In the genomic region with DNA sequence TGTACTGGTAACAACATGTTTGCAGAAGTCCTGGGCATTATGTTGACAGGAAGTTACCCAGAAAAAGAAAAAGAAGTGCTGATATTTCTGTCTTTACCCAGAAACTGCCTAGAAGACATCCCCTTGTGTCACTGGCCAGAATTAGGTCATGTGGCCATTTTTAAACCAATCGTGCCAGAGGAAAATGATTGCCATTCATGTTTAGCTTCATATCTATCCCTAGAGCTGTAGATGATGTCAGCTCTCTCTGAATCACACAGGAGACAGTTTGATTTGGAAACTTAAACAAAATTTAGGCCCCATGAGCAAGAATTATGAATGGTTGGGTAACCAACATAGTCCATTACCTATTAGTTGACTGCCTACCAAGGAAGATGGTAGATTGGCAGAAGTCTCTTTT, we compare ENCODE assay signal across 12 cellular contexts. TPM values are rescaled to one million over a fixed set of nuclear protein-coding genes. Genes with fewer than 3 reads are reported as not detected.
DNase-seq lines count a peak whose midpoint lies in the region; ATAC-seq and TF ChIP-seq lines count a peak whose summit lies in the region.
"Had no signal": no experiment of that assay in that cellular context is flagged by ENCODE, and none has a peak within 500 bp of the region (broad histone marks: within the 10 kb centered on the region; RNA-seq: fewer than 3 reads in every experiment).

No MANE protein-coding gene starts in this region.

- no peaks in the 10 kb centered on the region for H3K27me3 Mint-ChIP-seq in MCF 10A (ENCODE audit: insufficient read depth, unreplicated experiment)
- H3K27me3 Mint-ChIP-seq in activated T-helper 1 cell treated with anti-CD3 and anti-CD28 coated beads, Interleukin-12 subunit alpha, Interleukin-12 subunit beta, Interleukin-2, Interleukin-4 antibody, amounts not matched to agents 30 ng/mL and 10 ng/mL and 1 ng/mL, durations not matched to agents 14 hours and 24 hours and 36 hours (ENCODE audit: insufficient read depth), result peaks cover 10% of the 10 kb centered on the region

- H3K27ac ChIP-seq in breast epithelium (no peak overlapping the region), RWPE2 (ENCODE audit: poor library complexity, severe bottlenecking) (peak overlapping the region; percentile 8)
- H3K27ac ChIP-seq: 22Rv1, HL-60 had no signal

- CTCF ChIA-PET in MCF 10A (lab: Yijun Ruan, JAX), result interaction anchor here (0.8 to 5.2 kb wide), 2 partner anchors 19 to 36 kb away, joined by 3 to 33 read pairs; no protein-coding TSS in a partner anchor

- no peak overlapping the region for H3K4me3 ChIP-seq in breast epithelium
- H3K4me3 ChIP-seq in RWPE2 (ENCODE audit: severe bottlenecking), result no peak overlapping the region
- H3K4me3 ChIP-seq in epithelial cell of esophagus (ENCODE audit: low read length), result no peak overlapping the region

- peaks cover 12% of the 10 kb centered on the region for H3K9me3 Mint-ChIP-seq in MCF 10A (ENCODE audit: unreplicated experiment)
- H3K9me3 Mint-ChIP-seq in activated T-helper 1 cell treated with anti-CD3 and anti-CD28 coated beads, Interleukin-12 subunit alpha, Interleukin-12 subunit beta, Interleukin-2, Interleukin-4 antibody, amounts not matched to agents 30 ng/mL and 10 ng/mL and 1 ng/mL, durations not matched to agents 14 hours and 24 hours and 36 hours, result no peaks in the 10 kb centered on the region

- no peaks in the 10 kb centered on the region for H3K9me3 ChIP-seq in breast epithelium
- no peaks in the 10 kb centered on the region for H3K9me3 ChIP-seq in RWPE2 (ENCODE audit: severe bottlenecking)

- BruUV-seq in MCF 10A (replicated peaks; lab: Mats Ljungman, UMichigan), result no TSS peak

- no peaks in the 10 kb centered on the region for H3K27me3 ChIP-seq in breast epithelium
- no peaks in the 10 kb centered on the region for H3K27me3 ChIP-seq in RWPE2 (ENCODE audit: insufficient read depth, poor library complexity, severe bottlenecking)

- TF ChIP-seq CTCF in MCF 10A (IDR thresholded peaks at IDR 0.05; ENCODE audit: unreplicated experiment) (no peak), breast epithelium (IDR thresholded peaks at IDR 0.05) (no peak), RWPE2 (IDR thresholded peaks at IDR 0.05; ENCODE audit: poor library complexity, severe bottlenecking) (no peak), epithelial cell of esophagus (IDR thresholded peaks at IDR 0.05; ENCODE audit: insufficient read depth, low read depth, low read length, missing control alignments) (no peak)

- H3K4me1 Mint-ChIP-seq in MCF 10A (ENCODE audit: insufficient read depth, unreplicated experiment), result peaks cover 23% of the 10 kb centered on the region
- no peaks in the 10 kb centered on the region for H3K4me1 Mint-ChIP-seq in activated T-helper 1 cell treated with anti-CD3 and anti-CD28 coated beads, Interleukin-12 subunit alpha, Interleukin-12 subunit beta, Interleukin-2, Interleukin-4 antibody, amounts not matched to agents 30 ng/mL and 10 ng/mL and 1 ng/mL, durations not matched to agents 14 hours and 24 hours and 36 hours (ENCODE audit: low read depth)
- H3K4me1 Mint-ChIP-seq: CD14-positive monocyte had no signal

- TF ChIP-seq POLR2A in breast epithelium (IDR thresholded peaks at IDR 0.05), result no peak

- intact Hi-C loops in MCF 10A (cut with micrococcal nuclease) (no loop called here), breast epithelium (cut with DNase I; ENCODE audit: low total_unique reads) (no loop called here)
- intact Hi-C loops in activated T-helper 1 cell treated with anti-CD3 and anti-CD28 coated beads, Interleukin-12 subunit alpha, Interleukin-12 subunit beta, Interleukin-2, Interleukin-4 antibody, amounts not matched to agents 30 ng/mL and 10 ng/mL and 1 ng/mL, durations not matched to agents 14 hours and 24 hours and 36 hours (cut with micrococcal nuclease), result no loop called here

- no peak for DNase-seq in MCF 10A (ENCODE audit: unreplicated experiment)
- no peak for DNase-seq in breast epithelium (ENCODE audit: low spot score in 2 of 2)
- no peak for DNase-seq in RWPE2 (ENCODE audit: low spot score)
- peak; percentile 78 for DNase-seq in epithelial cell of esophagus (ENCODE audit: low read depth)
- DNase-seq in NK-92 (lab: John Stamatoyannopoulos, UW; ENCODE audit: unreplicated experiment), result no peak
- DNase-seq in iPS-NIHi7 (ENCODE audit: extremely low spot score), result no peak
- no peak for DNase-seq in activated T-helper 1 cell treated with anti-CD3 and anti-CD28 coated beads, Interleukin-12 subunit alpha, Interleukin-12 subunit beta, Interleukin-2, Interleukin-4 antibody, amounts not matched to agents 30 ng/mL and 10 ng/mL and 1 ng/mL, durations not matched to agents 14 hours and 24 hours and 36 hours (ENCODE audit: low spot score)
- DNase-seq: DMS53 had no signal

- H3K27ac Mint-ChIP-seq in MCF 10A (ENCODE audit: low read depth, unreplicated experiment), result peak overlapping the region; percentile 55
- no peak overlapping the region for H3K27ac Mint-ChIP-seq in activated T-helper 1 cell treated with anti-CD3 and anti-CD28 coated beads, Interleukin-12 subunit alpha, Interleukin-12 subunit beta, Interleukin-2, Interleukin-4 antibody, amounts not matched to agents 30 ng/mL and 10 ng/mL and 1 ng/mL, durations not matched to agents 14 hours and 24 hours and 36 hours
- H3K27ac Mint-ChIP-seq: CD14-positive monocyte had no signal

- no peak for ATAC-seq in RWPE2 (ENCODE audit: low read depth)
- ATAC-seq: HCT116 had no signal

- POLR2A ChIA-PET in MCF 10A (lab: Yijun Ruan, JAX), result interaction anchor here (1.3 kb wide), 1 partner anchor 8 kb away, joined by 9 read pairs; a partner anchor contains a TSS

- no peaks in the 10 kb centered on the region for H3K36me3 Mint-ChIP-seq in MCF 10A (ENCODE audit: insufficient read depth, unreplicated experiment)
- no peaks in the 10 kb centered on the region for H3K36me3 Mint-ChIP-seq in activated T-helper 1 cell treated with anti-CD3 and anti-CD28 coated beads, Interleukin-12 subunit alpha, Interleukin-12 subunit beta, Interleukin-2, Interleukin-4 antibody, amounts not matched to agents 30 ng/mL and 10 ng/mL and 1 ng/mL, durations not matched to agents 14 hours and 24 hours and 36 hours (ENCODE audit: low read depth)
- H3K36me3 Mint-ChIP-seq: CD14-positive monocyte had no signal

- H3K4me1 ChIP-seq in breast epithelium (peaks cover 0 to 9% of the 10 kb centered on the region in 2 donors), RWPE2 (ENCODE audit: insufficient read depth, poor library complexity, severe bottlenecking) (peaks cover 23% of the 10 kb centered on the region)

- H3K36me3 ChIP-seq in breast epithelium (no peaks in the 10 kb centered on the region), RWPE2 (ENCODE audit: low read depth) (0 out of 2 replicates have a peak, but pooled peaks cover 3% of the 10 kb centered on the region)

- no peak overlapping the region for H3K4me3 Mint-ChIP-seq in MCF 10A (ENCODE audit: unreplicated experiment)
- H3K4me3 Mint-ChIP-seq in activated T-helper 1 cell treated with anti-CD3 and anti-CD28 coated beads, Interleukin-12 subunit alpha, Interleukin-12 subunit beta, Interleukin-2, Interleukin-4 antibody, amounts not matched to agents 30 ng/mL and 10 ng/mL and 1 ng/mL, durations not matched to agents 14 hours and 24 hours and 36 hours, result no peak overlapping the region
- H3K4me3 Mint-ChIP-seq: CD14-positive monocyte had no signal

RNA-seq across cellular contexts. Expression of a gene that starts 8.9 kb away (rescaled TPM):
- total RNA-seq in MCF 10A (2022), result 109 and 149 TPM in 2 replicates
- 10 to 100 TPM; 33.2 to 71.5 (median 35.7) TPM for total RNA-seq in breast epithelium
- 1.4 and 2.0 TPM in 2 replicates for total RNA-seq in activated T-helper 1 cell treated with anti-CD3 and anti-CD28 coated beads, Interleukin-12 subunit alpha, Interleukin-12 subunit beta, Interleukin-2, Interleukin-4 antibody, amounts not matched to agents 30 ng/mL and 10 ng/mL and 1 ng/mL, durations not matched to agents 14 hours and 24 hours and 36 hours

Comparison
In these comparisons a context has a peak if more than half of its experiments do, and no peak if none do; other contexts are left out.
1. RNA of a gene that starts 8.9 kb away (total RNA-seq): 109 to 149 TPM in MCF 10A and 33.2 to 71.5 TPM in breast epithelium; 1.4 to 2.0 TPM in activated T-helper 1 cell treated with anti-CD3 and anti-CD28 coated beads, Interleukin-12 subunit alpha, Interleukin-12 subunit beta, Interleukin-2, Interleukin-4 antibody, amounts not matched to agents 30 ng/mL and 10 ng/mL and 1 ng/mL, durations not matched to agents 14 hours and 24 hours and 36 hours; every median in the first group is over 10 times any median in the second.